14 cellular contexts compared by ENCODE assay signal in genomic region chr22:30361916-30362631, GRCh38. TPM values are rescaled to one million over a fixed set of nuclear protein-coding genes. Genes with fewer than 3 reads are reported as not detected.
A peak's percentile ranks its signal among the peaks of the same experiment; 100 is the strongest.
DNase-seq lines count a peak whose midpoint lies in the region; ATAC-seq lines count a peak whose summit lies in the region.
"Had no signal": no experiment of that assay in that cellular context is flagged by ENCODE, and none has a peak within 500 bp of the region (broad histone marks: within the 10 kb centered on the region; RNA-seq: fewer than 3 reads in every experiment).

No MANE protein-coding gene starts in this region.

- H3K4me1 Mint-ChIP-seq in T-helper 1 cell treated with Interleukin-12 subunit alpha and Interleukin-12 subunit beta and Interleukin-4 antibody, amounts not matched to agents 30 μg/mL and 1 μg/mL, for 36 hours (ENCODE audit: low read depth), result peaks cover 11% of the 10 kb centered on the region
- peaks cover 12% of the 10 kb centered on the region for H3K4me1 Mint-ChIP-seq in T-helper 17 cell

- DNase-seq in T-helper 1 cell, result no peak
- peak; percentile 67 for DNase-seq in DMS53 (lab: John Stamatoyannopoulos, UW)
- DNase-seq in T-helper 17 cell, result no peak
- peak; percentile 41 for DNase-seq in kidney tubule cell (ENCODE audit: low spot score)
- DNase-seq in 8988T, result no peak
- DNase-seq in NCI-H526 treated with DMSO at 0.1 percent for 48 hours (lab: John Stamatoyannopoulos, UW), result no peak
- no peak for DNase-seq in head of caudate nucleus
- DNase-seq: CD4-positive, alpha-beta T cell; GF-D8; HCEC 1CT; NCI-H1436; NCI-H2029 treated with DMSO at 0.1 percent for 48 hours; NCI-H526 had no signal

- peaks cover 4% of the 10 kb centered on the region for H3K27me3 Mint-ChIP-seq in T-helper 1 cell treated with Interleukin-12 subunit alpha and Interleukin-12 subunit beta and Interleukin-4 antibody, amounts not matched to agents 30 μg/mL and 1 μg/mL, for 36 hours (ENCODE audit: low read depth)
- no peaks in the 10 kb centered on the region for H3K27me3 Mint-ChIP-seq in T-helper 17 cell
- H3K27me3 Mint-ChIP-seq: CD4-positive, alpha-beta T cell had no signal

- no peak for ATAC-seq in T-helper 17 cell

- intact Hi-C loops in head of caudate nucleus (cut with DNase I), result no loop called here

- H3K9me3 ChIP-seq in T-helper 17 cell (ENCODE audit: control insufficient read depth, low read length, poor library complexity, severe bottlenecking), result no peaks in the 10 kb centered on the region

- no peaks in the 10 kb centered on the region for H3K9me3 Mint-ChIP-seq in T-helper 1 cell treated with Interleukin-12 subunit alpha and Interleukin-12 subunit beta and Interleukin-4 antibody, amounts not matched to agents 30 μg/mL and 1 μg/mL, for 36 hours
- H3K9me3 Mint-ChIP-seq: CD4-positive, alpha-beta T cell had no signal

- no peak overlapping the region for H3K4me3 Mint-ChIP-seq in T-helper 1 cell treated with Interleukin-12 subunit alpha and Interleukin-12 subunit beta and Interleukin-4 antibody, amounts not matched to agents 30 μg/mL and 1 μg/mL, for 36 hours
- no peak overlapping the region for H3K4me3 Mint-ChIP-seq in T-helper 17 cell
- H3K4me3 Mint-ChIP-seq: CD4-positive, alpha-beta T cell had no signal

- peak overlapping the region; percentile 32 for H3K27ac Mint-ChIP-seq in T-helper 1 cell treated with Interleukin-12 subunit alpha and Interleukin-12 subunit beta and Interleukin-4 antibody, amounts not matched to agents 30 μg/mL and 1 μg/mL, for 36 hours
- peak overlapping the region; percentile 68 for H3K27ac Mint-ChIP-seq in T-helper 17 cell
- H3K27ac Mint-ChIP-seq: CD4-positive, alpha-beta T cell had no signal

- peaks cover 3% of the 10 kb centered on the region for H3K36me3 Mint-ChIP-seq in T-helper 1 cell treated with Interleukin-12 subunit alpha and Interleukin-12 subunit beta and Interleukin-4 antibody, amounts not matched to agents 30 μg/mL and 1 μg/mL, for 36 hours (ENCODE audit: low read depth)
- H3K36me3 Mint-ChIP-seq in T-helper 17 cell (ENCODE audit: low read depth), result peaks cover 4% of the 10 kb centered on the region

RNA-seq across cellular contexts. Expression of gene CCDC157, which starts 5.3 kb away (rescaled TPM):
- 1 to 10 TPM; 6.7 to 9.4 TPM for total RNA-seq in T-helper 17 cell

RNA-seq across cellular contexts. Expression of gene SF3A1, which starts 5.4 kb away (rescaled TPM):
- 100 to 1,000 TPM; 317 to 372 TPM for total RNA-seq in T-helper 17 cell

RNA-seq across cellular contexts. Expression of gene RNF215, which starts 25.1 kb away (rescaled TPM):
- 10 to 100 TPM in 1 of 2 donors, 1 to 10 TPM in 1; 4.9 to 12.3 TPM for total RNA-seq in T-helper 17 cell

RNA-seq across cellular contexts. Expression of gene SEC14L2, which starts 34.7 kb away (rescaled TPM):
- 10 to 100 TPM; 37.2 to 62.6 TPM for total RNA-seq in T-helper 17 cell

RNA-seq across cellular contexts. Expression of gene TBC1D10A, which starts 35.3 kb away (rescaled TPM):
- total RNA-seq in T-helper 17 cell, result 10 to 100 TPM; 46.9 to 63.1 TPM

Comparison
In these comparisons a context has a peak if more than half of its experiments do, and no peak if none do; other contexts are left out.
1. DNase-seq: peak in DMS53 (single experiment) and kidney tubule cell (single experiment); none in T-helper 1 cell (0 of 5), T-helper 17 cell (0 of 3), 8988T (single experiment), NCI-H526 treated with DMSO at 0.1 percent for 48 hours (single experiment) and head of caudate nucleus (0 of 42).